ENCODE assay signal across 7 cellular contexts in the genomic region with DNA sequence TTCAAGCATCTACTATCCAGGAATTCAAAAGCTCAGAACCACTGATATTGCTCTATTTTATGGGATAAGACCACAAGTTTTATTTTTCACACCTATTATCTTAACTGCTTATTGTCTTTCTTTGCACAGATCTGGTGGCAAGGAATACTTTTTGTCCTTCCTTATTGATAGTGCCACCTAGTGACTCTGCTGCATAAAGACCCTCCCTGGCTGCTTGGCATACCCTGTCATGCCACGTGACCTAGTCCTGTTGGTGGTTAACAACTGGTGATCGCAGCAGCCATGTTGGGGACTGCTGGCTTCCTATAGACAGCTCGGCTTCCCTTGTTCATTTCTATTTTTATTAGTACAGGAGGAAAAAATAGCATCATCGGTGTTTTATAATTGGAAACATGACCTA.
A peak's percentile ranks its signal among the peaks of the same experiment; 100 is the strongest.
DNase-seq lines count a peak whose midpoint lies in the region; TF ChIP-seq lines count a peak whose summit lies in the region.

No MANE protein-coding gene starts in this region.

- no peak overlapping the region for H2AK5ac ChIP-seq in mesendoderm (ENCODE audit: low read length)

- no peaks in the 10 kb centered on the region for H3K4me1 ChIP-seq in mesendoderm (ENCODE audit: control insufficient read depth, low read depth, low read length)

- no peaks in the 10 kb centered on the region for H3K79me2 ChIP-seq in mesendoderm (ENCODE audit: control insufficient read depth, insufficient read depth, low read length)

- H3K4me3 ChIP-seq in GM12865 (ENCODE audit: low read depth, low read length) (no peak overlapping the region), LNCaP clone FGC (ENCODE audit: low read depth, low read length) (no peak overlapping the region), mesendoderm (ENCODE audit: low read length) (no peak overlapping the region)

- no peak overlapping the region for H4K8ac ChIP-seq in mesendoderm (ENCODE audit: low read depth, low read length)

- H3K9ac ChIP-seq in mesendoderm (ENCODE audit: low read length), result no peak overlapping the region

- H3K56ac ChIP-seq in mesendoderm (ENCODE audit: low read length), result no peak overlapping the region

- no peak overlapping the region for H4K5ac ChIP-seq in mesendoderm (ENCODE audit: low read length)

- H3K4me1 Mint-ChIP-seq in activated CD4-positive, alpha-beta T cell treated with anti-CD3 and anti-CD28 coated beads, Interleukin-2, amount 10 ng/mL, durations not matched to agents 24 days and 14 days, result no peaks in the 10 kb centered on the region

- H3K27me3 ChIP-seq in mesendoderm (ENCODE audit: insufficient read depth, low read length, poor library complexity), result no peaks in the 10 kb centered on the region

- DNase-seq in GM12865 (ENCODE audit: low read depth) (peak; percentile 39), LNCaP clone FGC (ENCODE audit: low read depth) (peak; percentile 45), SW480 (ENCODE audit: low spot score) (peak; percentile 56), mesendoderm (peak; percentile 74), SKM-1 treated with dmso at 0.1 percent for 144 hours (lab: John Stamatoyannopoulos, UW; ENCODE audit: unreplicated experiment) (no peak), NOMO-1 (lab: John Stamatoyannopoulos, UW; ENCODE audit: unreplicated experiment in 2 of 2) (no peak)
- DNase-seq in activated CD4-positive, alpha-beta T cell treated with anti-CD3 and anti-CD28 coated beads, Interleukin-2, amount 10 ng/mL, durations not matched to agents 24 days and 14 days, result no peak

- no peak overlapping the region for H2BK120ac ChIP-seq in mesendoderm (ENCODE audit: low read depth, low read length)

- no peak overlapping the region for H3K27ac ChIP-seq in mesendoderm (ENCODE audit: low read depth, low read length)

- H3K27me3 Mint-ChIP-seq in activated CD4-positive, alpha-beta T cell treated with anti-CD3 and anti-CD28 coated beads, Interleukin-2, amount 10 ng/mL, durations not matched to agents 24 days and 14 days, result peaks cover 3% of the 10 kb centered on the region

- H2BK5ac ChIP-seq in mesendoderm (ENCODE audit: low read length), result no peak overlapping the region

- H3K79me1 ChIP-seq in mesendoderm (ENCODE audit: low read length), result no peaks in the 10 kb centered on the region

- no peaks in the 10 kb centered on the region for H3K36me3 Mint-ChIP-seq in activated CD4-positive, alpha-beta T cell treated with anti-CD3 and anti-CD28 coated beads, Interleukin-2, amount 10 ng/mL, durations not matched to agents 24 days and 14 days (ENCODE audit: low read depth)

- no peak overlapping the region for H3K27ac Mint-ChIP-seq in activated CD4-positive, alpha-beta T cell treated with anti-CD3 and anti-CD28 coated beads, Interleukin-2, amount 10 ng/mL, durations not matched to agents 24 days and 14 days

- no peak overlapping the region for H3K4ac ChIP-seq in mesendoderm (ENCODE audit: low read depth, low read length)

- H3K18ac ChIP-seq in mesendoderm (ENCODE audit: low read length), result no peak overlapping the region

- intact Hi-C loops in activated CD4-positive, alpha-beta T cell treated with anti-CD3 and anti-CD28 coated beads, Interleukin-2, amount 10 ng/mL, durations not matched to agents 24 days and 14 days (cut with micrococcal nuclease), result no loop called here

- H3K4me3 Mint-ChIP-seq in activated CD4-positive, alpha-beta T cell treated with anti-CD3 and anti-CD28 coated beads, Interleukin-2, amount 10 ng/mL, durations not matched to agents 24 days and 14 days, result no peak overlapping the region

- H3K9me3 Mint-ChIP-seq in activated CD4-positive, alpha-beta T cell treated with anti-CD3 and anti-CD28 coated beads, Interleukin-2, amount 10 ng/mL, durations not matched to agents 24 days and 14 days, result no peaks in the 10 kb centered on the region

- H3K36me3 ChIP-seq in mesendoderm (ENCODE audit: control insufficient read depth, insufficient read depth, low read length), result no peaks in the 10 kb centered on the region

- no peak overlapping the region for H3K23ac ChIP-seq in mesendoderm (ENCODE audit: low read length)

- WGBS in mesendoderm (ENCODE audit: extremely low coverage, insufficient coverage, low lambda C conversion rate), result no CpG with 5 or more reads among the region's 4 CpGs

- H2BK15ac ChIP-seq in mesendoderm (replicated peaks; ENCODE audit: low read depth), result no peak overlapping the region

- no peak for TF ChIP-seq CTCF in GM12865 (IDR thresholded peaks at IDR 0.05; ENCODE audit: insufficient read depth, low read depth, low read length, missing control alignments)
- TF ChIP-seq CTCF in LNCaP clone FGC (IDR thresholded peaks at IDR 0.05; ENCODE audit: control insufficient read depth, extremely low read depth, insufficient read depth), result peak; percentile 67

- H3K4me2 ChIP-seq in mesendoderm (ENCODE audit: low read length), result no peak overlapping the region

Comparison
In these comparisons a context has a peak if more than half of its experiments do, and no peak if none do; other contexts are left out.
1. DNase-seq: peak in GM12865 (single experiment), LNCaP clone FGC (single experiment), SW480 (single experiment) and mesendoderm (single experiment); none in SKM-1 treated with dmso at 0.1 percent for 144 hours (single experiment), activated CD4-positive, alpha-beta T cell treated with anti-CD3 and anti-CD28 coated beads, Interleukin-2, amount 10 ng/mL, durations not matched to agents 24 days and 14 days (single experiment) and NOMO-1 (0 of 2).